ENCODE assay signal across 1 cellular context in the genomic region with DNA sequence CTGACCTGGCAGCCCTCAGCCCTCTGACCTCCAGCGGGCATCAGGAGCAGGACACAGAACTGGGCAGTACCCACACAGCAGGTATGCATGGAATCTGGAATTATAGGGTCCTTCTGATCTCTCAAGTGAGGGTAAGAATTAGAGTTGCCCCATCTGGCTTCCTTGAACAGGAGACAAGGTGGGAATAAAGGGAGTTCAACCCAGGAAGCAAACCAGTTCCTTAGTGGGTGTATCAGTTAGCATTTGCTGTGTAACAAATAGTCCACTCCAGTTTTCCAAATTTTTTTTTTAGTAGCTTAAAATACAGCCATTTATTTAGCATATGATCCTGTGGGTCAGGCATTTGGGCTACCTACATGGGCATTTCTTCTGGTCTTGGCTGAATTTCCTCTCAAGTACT.
TF ChIP-seq lines count a peak whose summit lies in the region.

No MANE protein-coding gene starts in this region.

TF ChIP-seq in HEK293, 187 proteins besides CTCF, POLR2A, EP300 and RAD21 (continued from another document):
- TF ChIP-seq ZNF488 (tag by site-specific recombination; IDR thresholded peaks at IDR 0.05), result no peak
TF ChIP-seq in HEK293: peak in this region for 1.
